Comparison of ENCODE assay signal across 8 cellular contexts in the genomic region with DNA sequence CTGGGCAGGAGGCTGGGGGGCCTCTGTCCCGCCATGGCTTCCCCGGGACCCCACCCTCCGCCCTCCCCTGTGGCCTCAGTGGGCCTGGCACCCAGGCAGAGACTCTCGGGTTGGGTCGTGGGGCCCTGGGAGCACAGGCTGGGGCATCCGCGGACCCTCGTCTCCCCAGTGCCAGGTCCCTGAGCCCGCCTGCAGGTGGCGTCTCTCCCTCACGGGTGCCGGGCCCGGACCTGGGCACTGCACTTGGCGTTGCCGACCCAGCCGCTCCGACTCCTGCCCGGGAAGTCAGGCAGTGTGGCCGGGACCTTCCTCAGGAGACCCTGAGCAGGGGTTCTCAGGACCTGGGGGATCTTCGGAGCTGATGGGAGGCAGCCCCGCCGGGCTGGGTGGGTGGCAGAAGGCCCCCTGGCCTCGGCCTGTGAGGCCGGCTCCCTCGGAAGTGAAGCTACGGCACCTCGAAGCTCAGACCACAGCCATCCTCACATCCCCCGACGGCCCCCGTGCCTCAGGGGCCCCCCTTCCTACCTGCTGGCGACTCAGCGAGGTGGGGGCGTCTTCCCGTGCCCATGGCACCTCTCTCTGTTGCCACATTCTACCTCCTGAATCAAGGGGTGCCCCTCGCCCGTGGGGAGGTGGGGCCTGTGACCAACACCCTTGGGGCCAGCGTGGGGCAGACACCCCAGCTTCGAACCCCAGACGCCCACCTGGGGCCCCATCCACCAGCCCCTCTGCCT. TPM values are rescaled to one million over a fixed set of nuclear protein-coding genes. Genes with fewer than 3 reads are reported as not detected.
DNase-seq lines count a peak whose midpoint lies in the region; ATAC-seq and TF ChIP-seq lines count a peak whose summit lies in the region.

No MANE protein-coding gene starts in this region.

- H3K9me3 Mint-ChIP-seq in activated T-helper 17 cell treated with anti-CD3 and anti-CD28 coated beads, Interleukin-2, amount 50 U/mL, for 72 hours: no peaks in the 10 kb centered on the region
- peaks cover 7 to 11% of the 10 kb centered on the region in 2 donors for H3K9me3 Mint-ChIP-seq in stimulated activated naive CD8-positive, alpha-beta T cell treated with anti-CD3 and anti-CD28 coated beads, Interleukin-15, amount 100 ng/mL, for 72 hours

- POLR2A ChIA-PET in GM10248 (lab: Yijun Ruan, JAX): no interaction called here

- CTCF ChIA-PET in GM10248 (lab: Yijun Ruan, JAX): interaction anchor here (0.6 to 5.3 kb wide), 59 partner anchors 8 to 250 kb away, joined by 3 to 87 read pairs (median 4); partner anchors contain the start of genes B3GALT6, C1QTNF12, ISG15 and PERM1

- TF ChIP-seq CTCF in GM10248 (IDR thresholded peaks at IDR 0.05; ENCODE audit: control extremely low read depth, extremely low read depth, low read depth, missing control alignments): peak; percentile 94

- H3K27ac Mint-ChIP-seq in activated T-helper 17 cell treated with anti-CD3 and anti-CD28 coated beads, Interleukin-2, amount 50 U/mL, for 72 hours: no peak overlapping the region
- peak overlapping the region in 1 of 2 donors; percentile 59 for H3K27ac Mint-ChIP-seq in stimulated activated naive CD8-positive, alpha-beta T cell treated with anti-CD3 and anti-CD28 coated beads, Interleukin-15, amount 100 ng/mL, for 72 hours

- no peaks in the 10 kb centered on the region for H3K4me1 ChIP-seq in neuron (ENCODE audit: insufficient read depth, low read length)

- peak overlapping the region; percentile 36 for H3K4me3 Mint-ChIP-seq in activated T-helper 17 cell treated with anti-CD3 and anti-CD28 coated beads, Interleukin-2, amount 50 U/mL, for 72 hours
- H3K4me3 Mint-ChIP-seq in stimulated activated naive CD8-positive, alpha-beta T cell treated with anti-CD3 and anti-CD28 coated beads, Interleukin-15, amount 100 ng/mL, for 72 hours: peak overlapping the region; percentile 44 to 76

- no peaks in the 10 kb centered on the region for H3K36me3 Mint-ChIP-seq in activated T-helper 17 cell treated with anti-CD3 and anti-CD28 coated beads, Interleukin-2, amount 50 U/mL, for 72 hours (ENCODE audit: low read depth)

- peak overlapping the region; percentile 19 for H2AFZ ChIP-seq in neuron (ENCODE audit: low read depth, low read length)

- H3K4me1 Mint-ChIP-seq in activated T-helper 17 cell treated with anti-CD3 and anti-CD28 coated beads, Interleukin-2, amount 50 U/mL, for 72 hours: no peaks in the 10 kb centered on the region
- peaks cover 32% of the 10 kb centered on the region for H3K4me1 Mint-ChIP-seq in stimulated activated naive CD8-positive, alpha-beta T cell treated with anti-CD3 and anti-CD28 coated beads, Interleukin-15, amount 100 ng/mL, for 72 hours

- no peaks in the 10 kb centered on the region for H3K36me3 ChIP-seq in neuron (ENCODE audit: insufficient read depth, low read length)

- no peaks in the 10 kb centered on the region for H3K9me3 ChIP-seq in neuron (ENCODE audit: low read length)

- peaks cover 32% of the 10 kb centered on the region for H3K27me3 ChIP-seq in neuron (ENCODE audit: insufficient read depth, low read length)

- DNase-seq in GM10248 (ENCODE audit: extremely low spot score) (peak; percentile 91), RKO (ENCODE audit: low spot score) (peak; percentile 71), fibroblast of the conjunctiva (ENCODE audit: low read depth) (peak; percentile 30)
- DNase-seq in stimulated activated naive CD8-positive, alpha-beta T cell treated with anti-CD3 and anti-CD28 coated beads, Interleukin-15, amount 100 ng/mL, for 72 hours: peak; percentile 87 to 89

- no peak overlapping the region for H3K4me3 ChIP-seq in neuron (ENCODE audit: low read length)

- ATAC-seq in HG03432 (IDR thresholded peaks at IDR 0.05; ENCODE audit: unreplicated experiment): peak; percentile 59
- ATAC-seq in activated T-helper 17 cell treated with anti-CD3 and anti-CD28 coated beads, Interleukin-2, amount 50 U/mL, for 72 hours (replicated peaks): peak; percentile 97
- ATAC-seq in stimulated activated naive CD8-positive, alpha-beta T cell treated with anti-CD3 and anti-CD28 coated beads, Interleukin-15, amount 100 ng/mL, for 72 hours: peak; percentile 94
- no peak for ATAC-seq in HG03520 (IDR thresholded peaks at IDR 0.05; ENCODE audit: unreplicated experiment)

- H3K27me3 Mint-ChIP-seq in activated T-helper 17 cell treated with anti-CD3 and anti-CD28 coated beads, Interleukin-2, amount 50 U/mL, for 72 hours: no peaks in the 10 kb centered on the region
- peaks cover 30% of the 10 kb centered on the region for H3K27me3 Mint-ChIP-seq in stimulated activated naive CD8-positive, alpha-beta T cell treated with anti-CD3 and anti-CD28 coated beads, Interleukin-15, amount 100 ng/mL, for 72 hours

RNA-seq across cellular contexts. Expression of gene C1orf159, which starts 6.4 kb away (rescaled TPM):
- total RNA-seq in activated T-helper 17 cell treated with anti-CD3 and anti-CD28 coated beads, Interleukin-2, amount 50 U/mL, for 72 hours: 10 to 100 TPM; 15.7 to 18.8 TPM

RNA-seq across cellular contexts. Expression of gene RNF223, which starts 48.1 kb away (rescaled TPM):
- total RNA-seq in activated T-helper 17 cell treated with anti-CD3 and anti-CD28 coated beads, Interleukin-2, amount 50 U/mL, for 72 hours: not detected

RNA-seq across cellular contexts. Expression of gene TTLL10, which starts 51.4 kb away (rescaled TPM):
- total RNA-seq in activated T-helper 17 cell treated with anti-CD3 and anti-CD28 coated beads, Interleukin-2, amount 50 U/mL, for 72 hours: under 1 TPM in 1 of 2 donors, not detected in 1; 0.11 TPM

Comparison
In these comparisons a context has a peak if more than half of its experiments do, and no peak if none do; other contexts are left out.
1. DNase-seq: peak in every context shown above with its lines; median percentile 91 in GM10248; 88 in stimulated activated naive CD8-positive, alpha-beta T cell treated with anti-CD3 and anti-CD28 coated beads, Interleukin-15, amount 100 ng/mL, for 72 hours; 71 in RKO; 30 in fibroblast of the conjunctiva.